27 cellular contexts compared by ENCODE assay signal in the genomic region with DNA sequence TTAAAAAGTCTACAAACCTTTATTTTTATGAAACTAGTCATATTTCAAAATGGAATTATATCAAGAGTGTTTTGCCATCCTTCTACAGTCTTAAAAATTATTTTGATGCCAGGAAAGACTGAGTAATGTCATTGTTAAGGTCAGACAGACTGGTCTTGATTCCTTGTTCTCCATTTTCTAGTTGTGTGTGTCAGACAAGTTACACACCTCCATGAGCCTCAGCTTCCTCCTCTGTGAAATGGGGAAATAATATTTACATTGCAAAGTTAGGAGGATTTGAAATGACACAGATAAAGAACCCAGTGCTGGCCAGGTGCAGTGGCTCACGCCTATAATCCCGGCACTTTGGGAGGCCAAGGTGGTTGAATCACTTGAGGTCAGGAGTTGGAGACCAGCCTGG.
"Had no signal": no experiment of that assay in that cellular context is flagged by ENCODE, and none has a peak within 500 bp of the region (broad histone marks: within the 10 kb centered on the region; RNA-seq: fewer than 3 reads in every experiment).

No MANE protein-coding gene starts in this region.

- H3K9me3 ChIP-seq: left ventricle myocardium inferior, mucosa of descending colon, pancreas, prostate gland, stomach, suprapubic skin, thoracic aorta, tibial artery, upper lobe of right lung had no signal

- H3K27me3 ChIP-seq: hepatocyte, pancreas, stomach, suprapubic skin, upper lobe of right lung had no signal

- H3K27ac ChIP-seq: hepatocyte, left ventricle myocardium inferior, pancreas, prostate gland, skin epidermis, stomach, suprapubic skin, thoracic aorta, tibial artery, upper lobe of right lung had no signal

- H3K4me2 ChIP-seq: hepatocyte had no signal

- ATAC-seq: mucosa of descending colon; naive thymus-derived CD4-positive, alpha-beta T cell; natural killer cell treated with Interleukin-12 subunit alpha and Interleukin-12 subunit beta and Interleukin-15 and Interleukin-18, amount 100 ng/mL, for 72 hours; pancreas; right cardiac atrium; sciatic nerve; stimulated activated naive CD8-positive, alpha-beta T cell treated with anti-CD3 and anti-CD28 coated beads, Interleukin-15, Interleukin-2, amounts not matched to agents 100 U/mL and 50 U/mL, for 24 hours; upper lobe of right lung had no signal

- H3K4me3 Mint-ChIP-seq: naive thymus-derived CD4-positive, alpha-beta T cell; natural killer cell treated with Interleukin-12 subunit alpha and Interleukin-12 subunit beta and Interleukin-15 and Interleukin-18, amount 100 ng/mL, for 72 hours had no signal

- H3K4me3 ChIP-seq: hepatocyte, left ventricle myocardium inferior, lung, mucosa of descending colon, pancreas, prostate gland, skin epidermis, stomach, suprapubic skin, thoracic aorta, tibial artery, upper lobe of right lung had no signal

- DNase-seq: islet precursor cell; left ventricle myocardium inferior; midbrain; mucosa of descending colon; naive thymus-derived CD4-positive, alpha-beta T cell; nucleus accumbens; pancreas; posterior cingulate gyrus; retina; right cardiac atrium; stimulated activated CD4-positive, alpha-beta T cell treated with anti-CD3 and anti-CD28 coated beads, Interleukin-12 subunit alpha, Interleukin-12 subunit beta, amount 100 ng/mL, for 4 hours; stimulated activated CD4-positive, alpha-beta T cell treated with anti-CD3 and anti-CD28 coated beads, Interleukin-15, amount 100 ng/mL, for 24 hours; stimulated activated CD4-positive, alpha-beta T cell treated with anti-CD3 and anti-CD28 coated beads, Interleukin-2, amount 100 ng/mL, for 24 hours; stimulated activated CD4-positive, alpha-beta T cell treated with anti-CD3 and anti-CD28 coated beads, Interleukin-4, amount 100 ng/mL, for 1 hour; stimulated activated naive CD8-positive, alpha-beta T cell treated with anti-CD3 and anti-CD28 coated beads, Interleukin-15, Interleukin-2, amounts not matched to agents 100 U/mL and 50 U/mL, for 24 hours; stomach; tibial artery; trophoblast cell; upper lobe of right lung had no signal

- H3K4me1 ChIP-seq: pancreas, prostate gland, tibial artery had no signal

- H2AFZ ChIP-seq: hepatocyte had no signal

- H3K27ac Mint-ChIP-seq: naive thymus-derived CD4-positive, alpha-beta T cell; natural killer cell treated with Interleukin-12 subunit alpha and Interleukin-12 subunit beta and Interleukin-15 and Interleukin-18, amount 100 ng/mL, for 72 hours had no signal

- H3K27me3 Mint-ChIP-seq: naive thymus-derived CD4-positive, alpha-beta T cell had no signal

- H3K36me3 Mint-ChIP-seq: natural killer cell treated with Interleukin-12 subunit alpha and Interleukin-12 subunit beta and Interleukin-15 and Interleukin-18, amount 100 ng/mL, for 72 hours had no signal

- H3K9me3 Mint-ChIP-seq: natural killer cell treated with Interleukin-12 subunit alpha and Interleukin-12 subunit beta and Interleukin-15 and Interleukin-18, amount 100 ng/mL, for 72 hours had no signal

- H3K36me3 ChIP-seq: left ventricle myocardium inferior, pancreas, prostate gland, stomach, suprapubic skin, thoracic aorta, tibial artery, upper lobe of right lung had no signal
